Comparison of ENCODE assay signal across 25 cellular contexts in genomic region chr13:59684105-59684504, GRCh38.
"Had no signal": no experiment of that assay in that cellular context is flagged by ENCODE, and none has a peak within 500 bp of the region (broad histone marks: within the 10 kb centered on the region; RNA-seq: fewer than 3 reads in every experiment).

No MANE protein-coding gene starts in this region.

- H3K27ac ChIP-seq: WERI-Rb-1 had no signal

- H3K27ac Mint-ChIP-seq: activated CD4-positive, alpha-beta memory T cell treated with anti-CD3 and anti-CD28 coated beads, Interleukin-2, amount 10 ng/mL, durations not matched to agents 7 days and 5 days; activated CD4-positive, alpha-beta T cell treated with anti-CD3 and anti-CD28 coated beads for 36 hours; activated naive CD4-positive, alpha-beta T cell treated with anti-CD3 and anti-CD28 coated beads for 36 hours; activated naive CD8-positive, alpha-beta T cell; activated T-helper 17 cell treated with anti-CD3 and anti-CD28 coated beads, Interleukin-2, amount 50 U/mL, for 72 hours; brain had no signal

- ATAC-seq: activated CD4-positive, alpha-beta T cell treated with anti-CD3 and anti-CD28 coated beads for 36 hours; activated T-helper 17 cell treated with anti-CD3 and anti-CD28 coated beads, Interleukin-2, amount 50 U/mL, for 72 hours; Panc1; Right ventricle myocardium inferior had no signal

- H3K36me3 ChIP-seq: WERI-Rb-1 had no signal

- H3K9me3 ChIP-seq: SK-N-SH had no signal

- H3K4me1 Mint-ChIP-seq: activated CD4-positive, alpha-beta memory T cell treated with anti-CD3 and anti-CD28 coated beads, Interleukin-2, amount 10 ng/mL, durations not matched to agents 7 days and 5 days; activated CD4-positive, alpha-beta T cell treated with anti-CD3 and anti-CD28 coated beads for 36 hours; activated T-helper 17 cell treated with anti-CD3 and anti-CD28 coated beads, Interleukin-2, amount 50 U/mL, for 72 hours had no signal

- H3K36me3 Mint-ChIP-seq: activated naive CD8-positive, alpha-beta T cell; brain had no signal

- H3K4me2 ChIP-seq: SK-N-SH had no signal

- H3K27me3 Mint-ChIP-seq: activated CD4-positive, alpha-beta memory T cell treated with anti-CD3 and anti-CD28 coated beads, Interleukin-2, amount 10 ng/mL, durations not matched to agents 7 days and 5 days; activated CD4-positive, alpha-beta T cell treated with anti-CD3 and anti-CD28 coated beads for 36 hours; activated naive CD8-positive, alpha-beta T cell; activated T-helper 17 cell treated with anti-CD3 and anti-CD28 coated beads, Interleukin-2, amount 50 U/mL, for 72 hours; brain had no signal

- H3K9me3 Mint-ChIP-seq: activated CD4-positive, alpha-beta memory T cell treated with anti-CD3 and anti-CD28 coated beads, Interleukin-2, amount 10 ng/mL, durations not matched to agents 7 days and 5 days; activated naive CD4-positive, alpha-beta T cell treated with anti-CD3 and anti-CD28 coated beads for 36 hours; activated T-helper 17 cell treated with anti-CD3 and anti-CD28 coated beads, Interleukin-2, amount 50 U/mL, for 72 hours; brain had no signal

- H3K9ac ChIP-seq: SK-N-SH had no signal

- DNase-seq: activated CD4-positive, alpha-beta memory T cell treated with anti-CD3 and anti-CD28 coated beads, Interleukin-2, amount 10 ng/mL, durations not matched to agents 7 days and 5 days; activated CD4-positive, alpha-beta T cell treated with anti-CD3 and anti-CD28 coated beads for 36 hours; activated CD4-positive, alpha-beta T cell treated with anti-CD3 and anti-CD28 coated beads, Interleukin-2, amount 50 U/mL, for 1 hour; activated gamma-delta T cell; activated naive CD4-positive, alpha-beta T cell treated with anti-CD3 and anti-CD28 coated beads for 36 hours; activated T-cell treated with anti-CD3 and anti-CD28 coated beads for 4 hours; activated T-cell treated with anti-CD3 and anti-CD28 coated beads, Interleukin-2, amount 50 U/mL, for 48 hours; amygdala; Kasumi-1; NCI-H1048; NCI-H1694; NCI-H2029; NCI-H446 treated with DMSO at 0.1 percent for 48 hours; NCI-H524 treated with DMSO at 0.1 percent for 48 hours; NCI-H748 treated with DMSO at 0.1 percent for 48 hours; OCI-M1; RPMI8226; SK-N-SH; T-helper 1 cell; WERI-Rb-1 had no signal

- H3K4me3 Mint-ChIP-seq: activated CD4-positive, alpha-beta memory T cell treated with anti-CD3 and anti-CD28 coated beads, Interleukin-2, amount 10 ng/mL, durations not matched to agents 7 days and 5 days; activated CD4-positive, alpha-beta T cell treated with anti-CD3 and anti-CD28 coated beads for 36 hours; activated naive CD4-positive, alpha-beta T cell treated with anti-CD3 and anti-CD28 coated beads for 36 hours; activated naive CD8-positive, alpha-beta T cell; activated T-helper 17 cell treated with anti-CD3 and anti-CD28 coated beads, Interleukin-2, amount 50 U/mL, for 72 hours; brain had no signal
